8 cellular contexts compared by ENCODE assay signal in the genomic region with DNA sequence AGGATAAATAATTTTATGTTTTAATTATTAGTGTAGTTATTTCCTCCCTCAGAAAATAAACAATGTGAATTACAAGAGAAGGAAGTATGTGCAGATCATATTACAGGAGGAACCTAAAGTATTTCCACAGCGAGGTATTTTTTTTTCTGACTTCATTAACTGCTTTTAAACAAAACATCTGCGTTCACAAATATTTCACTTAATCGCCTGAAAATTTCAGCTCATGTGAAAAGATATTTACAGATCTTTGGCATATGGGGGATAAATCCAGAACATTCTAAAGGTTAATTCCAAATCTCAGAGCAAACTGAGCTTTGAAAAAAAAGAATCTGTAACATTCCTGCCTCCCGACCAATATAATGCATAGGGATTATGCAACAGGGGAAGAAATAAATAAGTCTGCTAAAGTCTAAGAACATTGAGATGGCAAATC. TPM values are rescaled to one million over a fixed set of nuclear protein-coding genes. Genes with fewer than 3 reads are reported as not detected.
DNase-seq lines count a peak whose midpoint lies in the region; ATAC-seq and TF ChIP-seq lines count a peak whose summit lies in the region.

No MANE protein-coding gene starts in this region.

- H3K9me3 Mint-ChIP-seq in brain = peaks cover 0 to 7% (median 5%) of the 10 kb centered on the region in 5 experiments

- TF ChIP-seq CTCF in HL-60 (IDR thresholded peaks at IDR 0.05; ENCODE audit: insufficient read depth, low read length) = no peak
- TF ChIP-seq CTCF in brain (conservative IDR thresholded peaks at IDR 0.05) = no peak
- no peak for TF ChIP-seq CTCF in left lung (IDR thresholded peaks at IDR 0.05)
- no peak for TF ChIP-seq CTCF in spleen (IDR thresholded peaks at IDR 0.05 in 8 of 11, conservative IDR thresholded peaks at IDR 0.05 in 3 of 11)

- intact Hi-C loops in left lung (cut with DNase I) = no loop called here
- intact Hi-C loops in spleen (cut with DNase I; ENCODE audit: low total_unique reads) = no loop called here

- no peaks in the 10 kb centered on the region for H3K27me3 Mint-ChIP-seq in brain

- H3K27ac ChIP-seq in HL-60 (replicated peaks) (peak overlapping the region; percentile 29; the same call in 1 of the 2 replicates), left lung (peak overlapping the region; percentile 82 to 84), spleen (peak overlapping the region in 7 of 8 donors; percentile 64 to 85 (median 80))

- TF ChIP-seq POLR2A in spleen (IDR thresholded peaks at IDR 0.05) = no peak

- 23 to 38% (median 25%) methylated on average over 4 of the region's 4 CpGs for WGBS in spleen, 5 donors

- peak overlapping the region; percentile 44 to 96 (median 83) for H3K27ac Mint-ChIP-seq in brain

- H3K27me3 ChIP-seq in HL-60 (ENCODE audit: insufficient read depth, poor library complexity, severe bottlenecking) = no peaks in the 10 kb centered on the region
- no peaks in the 10 kb centered on the region for H3K27me3 ChIP-seq in left lung
- H3K27me3 ChIP-seq in spleen (replicated peaks in 1 of 7) = no peaks in the 10 kb centered on the region

- DNase-seq in HL-60 (ENCODE audit: low read depth in 1 of 2, low spot score in 1 of 2) (no peak), left lung (no peak), spleen (no peak)

- H3K4me3 ChIP-seq in HL-60 (replicated peaks; ENCODE audit: insufficient read depth, low read length) (no peak overlapping the region), left lung (no peak overlapping the region), spleen (peak overlapping the region in 2 of 8 donors; percentile 17 to 34)

- peaks cover 39% of the 10 kb centered on the region for H3K4me1 Mint-ChIP-seq in brain

- peak overlapping the region; percentile 65 to 77 (median 71) for H3K4me3 Mint-ChIP-seq in brain

- H3K36me3 ChIP-seq in left lung (peaks cover 0 to 42% of the 10 kb centered on the region in 2 donors), spleen (peaks cover 0 to 61% (median 7%) of the 10 kb centered on the region in 6 donors)

- no peaks in the 10 kb centered on the region for H3K9me3 ChIP-seq in left lung
- H3K9me3 ChIP-seq in spleen = no peaks in the 10 kb centered on the region

- peaks cover 68% of the 10 kb centered on the region for H3K36me3 Mint-ChIP-seq in brain

- peak; percentile 57 for ATAC-seq in left lung
- no peak for ATAC-seq in HG03280 (IDR thresholded peaks at IDR 0.05; ENCODE audit: unreplicated experiment)
- no peak for ATAC-seq in GM18519 (IDR thresholded peaks at IDR 0.05; ENCODE audit: low FRiP score, unreplicated experiment)
- ATAC-seq in HG02981 (IDR thresholded peaks at IDR 0.05; ENCODE audit: unreplicated experiment) = no peak
- ATAC-seq in HG03432 (IDR thresholded peaks at IDR 0.05; ENCODE audit: unreplicated experiment) = no peak

- peaks cover 15 to 42% of the 10 kb centered on the region in 2 donors for H3K4me1 ChIP-seq in left lung
- peaks cover 0 to 40% (median 22%) of the 10 kb centered on the region in 6 donors for H3K4me1 ChIP-seq in spleen

RNA-seq across cellular contexts. Expression of a gene that starts 39.3 kb away (rescaled TPM):
- 28.8 TPM for polyA plus RNA-seq in brain (ENCODE audit: insufficient read depth, low read depth, low replicate concordance)
- total RNA-seq in left lung = 100 to 1,000 TPM in 1 of 2 donors, 10 to 100 TPM in 1; 95.3 to 100 TPM
- 100 to 1,000 TPM in 2 of 7 donors, 10 to 100 TPM in 5; 83.6 to 115 (median 96.8) TPM for total RNA-seq in spleen
- 10 to 100 TPM; 21.7 to 32.6 (median 24.5) TPM for polyA plus RNA-seq in spleen

Comparison
In these comparisons a context has a peak if more than half of its experiments do, and no peak if none do; other contexts are left out.
1. H3K27ac ChIP-seq: peak in every context shown above with its lines; median percentile 83 in left lung; 80 in spleen; 29 in HL-60.